Comparison of ENCODE assay signal across 8 cellular contexts in genomic region chr1:150151291-150152181, GRCh38. TPM values are rescaled to one million over a fixed set of nuclear protein-coding genes. Genes with fewer than 3 reads are reported as not detected.
A peak's percentile ranks its signal among the peaks of the same experiment; 100 is the strongest.
DNase-seq lines count a peak whose midpoint lies in the region; ATAC-seq and TF ChIP-seq lines count a peak whose summit lies in the region.

No MANE protein-coding gene starts in this region.

- peaks cover 31% of the 10 kb centered on the region for H3K36me3 Mint-ChIP-seq in WTC11

- peak overlapping the region; percentile 85 for H3K4me3 Mint-ChIP-seq in WTC11

- TF ChIP-seq CTCF in WTC11 (IDR thresholded peaks at IDR 0.05): no peak
- no peak for TF ChIP-seq CTCF in choroid plexus epithelial cell (conservative IDR thresholded peaks at IDR 0.05; ENCODE audit: low read depth, low read length)

- peaks cover 51% of the 10 kb centered on the region for H3K4me1 ChIP-seq in muscle layer of colon (ENCODE audit: insufficient read depth, low read length)

- H3K27ac Mint-ChIP-seq in WTC11: no peak overlapping the region; the same call in 1 of the 2 replicates

- peaks cover 23% of the 10 kb centered on the region for H3K27me3 Mint-ChIP-seq in WTC11 (ENCODE audit: low read depth)

- ATAC-seq in WTC11 (no peak), GM21786 (IDR thresholded peaks at IDR 0.05; ENCODE audit: unreplicated experiment) (no peak)

- no peaks in the 10 kb centered on the region for H3K9me3 Mint-ChIP-seq in WTC11

- H3K4me3 ChIP-seq in choroid plexus epithelial cell (ENCODE audit: low read depth, low read length) (peak overlapping the region; percentile 67), muscle layer of colon (ENCODE audit: low read depth in 1 of 2, low read length in 2 of 2) (peak overlapping the region; percentile 94 to 96)

- POLR2A ChIA-PET in WTC11 (lab: Charles Lee): interaction anchor here (0.7 to 2.2 kb wide), 2 partner anchors 11 to 19 kb away, joined by 3 to 16 read pairs; no protein-coding TSS in a partner anchor

- H3K4me1 Mint-ChIP-seq in WTC11: peaks cover 25% of the 10 kb centered on the region

- H3K27ac ChIP-seq in muscle layer of colon (ENCODE audit: low read depth, low read length): peak overlapping the region; percentile 99
- H3K27ac ChIP-seq in substantia nigra (ENCODE audit: low read depth, low read length, poor library complexity, severe bottlenecking): peak overlapping the region; percentile 32

- CTCF ChIA-PET in WTC11 (lab: Charles Lee): interaction anchor here (0.6 to 1.9 kb wide), 5 partner anchors 10 to 214 kb away, joined by 3 to 11 read pairs (median 5); no protein-coding TSS in a partner anchor

- H3K9me3 ChIP-seq in muscle layer of colon (ENCODE audit: low read length): no peaks in the 10 kb centered on the region

- TF ChIP-seq POLR2A in GM19193 (IDR thresholded peaks at IDR 0.05; ENCODE audit: extremely low read depth, insufficient read depth, insufficient read length): peak; percentile 69

- peak overlapping the region; percentile 85 for H3K9ac ChIP-seq in muscle layer of colon (ENCODE audit: low read length)

- no peak for DNase-seq in WTC11 (ENCODE audit: low spot score)
- no peak for DNase-seq in choroid plexus epithelial cell (ENCODE audit: low read depth)
- DNase-seq in substantia nigra (lab: John Stamatoyannopoulos, UW): peak in 3 of 49 donors; percentile 9 to 26 (median 20)
- no peak for DNase-seq in NCI-H2196 (lab: John Stamatoyannopoulos, UW; ENCODE audit: unreplicated experiment)
- no peak for DNase-seq in HT-29 (ENCODE audit: low spot score)

- H3K27me3 ChIP-seq in muscle layer of colon (ENCODE audit: control insufficient read depth in 1 of 2, insufficient read depth in 2 of 2, low read length in 2 of 2): no peaks in the 10 kb centered on the region

- peaks cover 41% of the 10 kb centered on the region for H3K36me3 ChIP-seq in muscle layer of colon (ENCODE audit: insufficient read depth, low read length)

TF ChIP-seq in WTC11, 78 proteins besides CTCF, POLR2A, EP300 and RAD21:
- TF ChIP-seq FOXP1 (CRISPR knock-in tag; IDR thresholded peaks at IDR 0.05; ENCODE audit: borderline replicate concordance) (no peak), SMAD4 (CRISPR knock-in tag; IDR thresholded peaks at IDR 0.05) (no peak), JUN (CRISPR knock-in tag; IDR thresholded peaks at IDR 0.05) (no peak), ATF3 (CRISPR knock-in tag; conservative IDR thresholded peaks at IDR 0.05) (no peak), NR2C2 (CRISPR knock-in tag; IDR thresholded peaks at IDR 0.05) (no peak), ZNF671 (CRISPR knock-in tag; IDR thresholded peaks at IDR 0.05) (no peak), IRF2 (CRISPR knock-in tag; IDR thresholded peaks at IDR 0.05; ENCODE audit: borderline replicate concordance, low read depth) (no peak), E2F4 (CRISPR knock-in tag; IDR thresholded peaks at IDR 0.05; ENCODE audit: borderline replicate concordance, low read depth) (no peak), GTF2I (CRISPR knock-in tag; conservative IDR thresholded peaks at IDR 0.05) (no peak), ZNF263 (CRISPR knock-in tag; IDR thresholded peaks at IDR 0.05; ENCODE audit: low read depth) (no peak), SMAD3 (CRISPR knock-in tag; IDR thresholded peaks at IDR 0.05; ENCODE audit: borderline replicate concordance) (no peak), ATF1 (CRISPR knock-in tag; IDR thresholded peaks at IDR 0.05) (no peak), ERG (CRISPR knock-in tag; IDR thresholded peaks at IDR 0.05) (no peak), MAX (CRISPR knock-in tag; IDR thresholded peaks at IDR 0.05) (no peak), HMGXB4 (CRISPR knock-in tag; IDR thresholded peaks at IDR 0.05) (no peak), CREM (CRISPR knock-in tag; IDR thresholded peaks at IDR 0.05) (no peak), ZNF416 (CRISPR knock-in tag; IDR thresholded peaks at IDR 0.05) (no peak), FOXK1 (CRISPR knock-in tag; IDR thresholded peaks at IDR 0.05) (no peak), NR1H2 (CRISPR knock-in tag; IDR thresholded peaks at IDR 0.05) (no peak), ZNF317 (CRISPR knock-in tag; IDR thresholded peaks at IDR 0.05; ENCODE audit: borderline replicate concordance, low read depth) (no peak)

RNA-seq across cellular contexts. Expression of gene PLEKHO1, which starts 1.8 kb away (rescaled TPM):
- total RNA-seq in WTC11 (2021): 23.3 to 27.0 TPM (median 25.7 TPM) in 3 replicates
- 0.05 and 0.18 TPM in 2 replicates for total RNA-seq in HT-29 (2014; rRNA removed; shearing (Covaris generic))

Comparison
In these comparisons a context has a peak if more than half of its experiments do, and no peak if none do; other contexts are left out.
1. RNA of gene PLEKHO1, which starts 1.8 kb away (total RNA-seq): 23.3 to 27.0 TPM in WTC11; 0.05 to 0.18 TPM in HT-29; every median in the first group is over 10 times any median in the second.